ENCODE assay signal across 11 cellular contexts in the genomic region with DNA sequence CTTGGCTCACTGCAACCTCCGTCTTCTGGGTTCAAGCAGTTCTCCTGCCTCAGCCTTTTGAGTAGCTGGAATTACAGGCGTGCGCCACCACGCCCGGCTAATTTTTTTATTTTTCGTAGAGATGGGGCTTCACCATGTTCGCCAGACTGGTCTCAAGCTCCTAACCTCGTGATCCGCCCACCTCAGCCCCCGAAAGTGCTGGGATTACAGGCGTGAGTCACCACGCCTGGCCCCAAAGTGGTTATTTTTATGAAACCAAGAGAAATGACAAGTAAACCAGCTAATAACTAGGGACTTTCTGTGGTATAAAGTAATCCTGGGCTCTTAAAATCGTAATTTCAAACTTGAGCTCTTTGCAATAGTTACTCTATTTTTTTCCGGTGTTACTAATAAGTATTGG. TPM values are rescaled to one million over a fixed set of nuclear protein-coding genes. Genes with fewer than 3 reads are reported as not detected.
DNase-seq lines count a peak whose midpoint lies in the region; ATAC-seq and TF ChIP-seq lines count a peak whose summit lies in the region.
"Had no signal": no experiment of that assay in that cellular context is flagged by ENCODE, and none has a peak within 500 bp of the region (broad histone marks: within the 10 kb centered on the region; RNA-seq: fewer than 3 reads in every experiment).

No MANE protein-coding gene starts in this region.

- H4K8ac ChIP-seq in mesenchymal stem cell (ENCODE audit: low read length): no peak overlapping the region

- H3K4me3 Mint-ChIP-seq in activated T-cell treated with anti-CD3 and anti-CD28 coated beads, Interleukin-2, amount 50 U/mL, for 24 hours: peak overlapping the region; percentile 70

- no peak for TF ChIP-seq POLR2A in suprapubic skin (IDR thresholded peaks at IDR 0.05)

- H2BK5ac ChIP-seq in mesenchymal stem cell (ENCODE audit: low read depth, low read length, poor library complexity, severe bottlenecking): no peak overlapping the region

- 91% methylated on average over 12 of the region's 14 CpGs for WGBS in mesenchymal stem cell
- WGBS in suprapubic skin: 85% methylated on average over 14 of the region's 14 CpGs

- no peak overlapping the region for H3K23ac ChIP-seq in mesenchymal stem cell (ENCODE audit: low read length in 2 of 2)

- H3K4me2 ChIP-seq in mesenchymal stem cell (ENCODE audit: low read length, poor library complexity, severe bottlenecking): no peak overlapping the region
- H3K4me2 ChIP-seq: PC-9 had no signal

- no peak overlapping the region for H3K14ac ChIP-seq in mesenchymal stem cell (ENCODE audit: low read length in 2 of 2)

- peak overlapping the region; percentile 18 for H3K9ac ChIP-seq in mesenchymal stem cell (ENCODE audit: low read length)

- H3K9me3 ChIP-seq in mesenchymal stem cell (ENCODE audit: control insufficient read depth, low read length) (no peaks in the 10 kb centered on the region), suprapubic skin (no peaks in the 10 kb centered on the region)

- ATAC-seq in GM18867 (IDR thresholded peaks at IDR 0.05; ENCODE audit: unreplicated experiment): no peak

- H3K27me3 Mint-ChIP-seq in activated T-cell treated with anti-CD3 and anti-CD28 coated beads, Interleukin-2, amount 50 U/mL, for 24 hours: no peaks in the 10 kb centered on the region

- peaks cover 48% of the 10 kb centered on the region for H3K36me3 Mint-ChIP-seq in activated T-cell treated with anti-CD3 and anti-CD28 coated beads, Interleukin-2, amount 50 U/mL, for 24 hours (ENCODE audit: low read depth)

- H3K27ac ChIP-seq in mesenchymal stem cell (ENCODE audit: low read length, poor library complexity, severe bottlenecking): no peak overlapping the region
- no peak overlapping the region for H3K27ac ChIP-seq in suprapubic skin
- H3K27ac ChIP-seq: coronary artery, PC-9 had no signal

- H3K36me3 ChIP-seq in mesenchymal stem cell (ENCODE audit: control insufficient read depth in 1 of 2, insufficient read depth in 2 of 2, low read depth in 1 of 2, low read length in 2 of 2): peaks cover 31 to 34% of the 10 kb centered on the region in 2 experiments
- peaks cover 17% of the 10 kb centered on the region for H3K36me3 ChIP-seq in suprapubic skin

- H2BK15ac ChIP-seq in mesenchymal stem cell (ENCODE audit: low read depth, poor library complexity, severe bottlenecking): no peak overlapping the region

- peaks cover 58% of the 10 kb centered on the region for H3K4me1 Mint-ChIP-seq in activated T-cell treated with anti-CD3 and anti-CD28 coated beads, Interleukin-2, amount 50 U/mL, for 24 hours (ENCODE audit: low read depth)

- no peak for TF ChIP-seq EP300 in suprapubic skin (IDR thresholded peaks at IDR 0.05)

- H3K4me3 ChIP-seq in mesenchymal stem cell (ENCODE audit: insufficient read depth in 1 of 2, low read depth in 1 of 2, low read length in 2 of 2) (no peak overlapping the region), suprapubic skin (no peak overlapping the region)
- H3K4me3 ChIP-seq: coronary artery, PC-9 had no signal

- H2AK5ac ChIP-seq in mesenchymal stem cell (ENCODE audit: low read length, severe bottlenecking): no peak overlapping the region

- H3K79me1 ChIP-seq in mesenchymal stem cell (replicated peaks; ENCODE audit: low read length, poor library complexity, severe bottlenecking): peaks cover 47% of the 10 kb centered on the region

- H2BK12ac ChIP-seq in mesenchymal stem cell (ENCODE audit: low read length in 2 of 2): no peak overlapping the region

- no peak overlapping the region for H2BK120ac ChIP-seq in mesenchymal stem cell (ENCODE audit: low read depth, low read length)

- H3K4me1 ChIP-seq in mesenchymal stem cell (ENCODE audit: control insufficient read depth, insufficient read depth, low read depth, low read length): peaks cover 11% of the 10 kb centered on the region
- H3K4me1 ChIP-seq in suprapubic skin: peaks cover 16% of the 10 kb centered on the region

- H3K27me3 ChIP-seq in mesenchymal stem cell (ENCODE audit: control insufficient read depth in 1 of 2, insufficient read depth in 1 of 2, low read length in 2 of 2) (no peaks in the 10 kb centered on the region), suprapubic skin (no peaks in the 10 kb centered on the region)

- no peak overlapping the region for H4K91ac ChIP-seq in mesenchymal stem cell (ENCODE audit: low read length)

- no peak overlapping the region for H3K4ac ChIP-seq in mesenchymal stem cell (ENCODE audit: low read depth in 1 of 2, low read length in 2 of 2)

- H2AFZ ChIP-seq in mesenchymal stem cell (ENCODE audit: low read depth, low read length): no peak overlapping the region
- H2AFZ ChIP-seq: PC-9 had no signal

- H3K18ac ChIP-seq in mesenchymal stem cell (ENCODE audit: low read depth in 1 of 2, low read length in 2 of 2): no peak overlapping the region

- H3K27ac Mint-ChIP-seq in activated T-cell treated with anti-CD3 and anti-CD28 coated beads, Interleukin-2, amount 50 U/mL, for 24 hours: peak overlapping the region; percentile 93

- DNase-seq in activated CD4-positive, alpha-beta T cell treated with anti-CD3 and anti-CD28 coated beads for 4 hours: peak; percentile 15 to 23
- no peak for DNase-seq in activated CD4-positive, alpha-beta T cell treated with anti-CD3 and anti-CD28 coated beads, Interleukin-2, amount 50 U/mL, for 1 hour
- peak; percentile 75 for DNase-seq in activated T-cell treated with anti-CD3 and anti-CD28 coated beads, Interleukin-2, amount 50 U/mL, for 24 hours
- no peak for DNase-seq in mesenchymal stem cell
- DNase-seq in stimulated activated CD8-positive, alpha-beta memory T cell treated with anti-CD3 and anti-CD28 coated beads, Interleukin-7, amount 100 ng/mL, for 48 hours (ENCODE audit: extremely low read depth in 1 of 2, low read depth in 1 of 2): peak; percentile 55 to 76
- DNase-seq in OCI-M1 (lab: John Stamatoyannopoulos, UW): no peak
- DNase-seq in suprapubic skin (ENCODE audit: low spot score in 2 of 2): no peak
- DNase-seq: NCI-H1092 treated with DMSO at 0.1 percent for 48 hours, PC-9 had no signal

- TF ChIP-seq CTCF in suprapubic skin (IDR thresholded peaks at IDR 0.05): no peak

- H3K9me3 Mint-ChIP-seq in activated T-cell treated with anti-CD3 and anti-CD28 coated beads, Interleukin-2, amount 50 U/mL, for 24 hours: no peaks in the 10 kb centered on the region

RNA-seq across cellular contexts. Expression of gene ZSCAN2, which starts 4.0 kb away (rescaled TPM):
- polyA plus RNA-seq in mesenchymal stem cell (2013, experiment 1 of 2): 9.3 TPM
- 9.2 TPM for polyA plus RNA-seq in mesenchymal stem cell (2013, experiment 2 of 2)
- 1 to 10 TPM; 2.5 to 8.6 (median 5.3) TPM for total RNA-seq in suprapubic skin

RNA-seq across cellular contexts. Expression of gene WDR73, which starts 49.3 kb away (rescaled TPM):
- polyA plus RNA-seq in mesenchymal stem cell (2013, experiment 1 of 2): 13.9 TPM
- polyA plus RNA-seq in mesenchymal stem cell (2013, experiment 2 of 2): 13.7 TPM
- 10 to 100 TPM; 16.0 to 39.9 (median 27.2) TPM for total RNA-seq in suprapubic skin

RNA-seq across cellular contexts. Expression of gene NMB, which starts 53.2 kb away (rescaled TPM):
- 4.5 TPM for polyA plus RNA-seq in mesenchymal stem cell (2013, experiment 1 of 2)
- polyA plus RNA-seq in mesenchymal stem cell (2013, experiment 2 of 2): 4.7 TPM
- total RNA-seq in suprapubic skin: 1 to 10 TPM; 2.2 to 6.7 (median 3.5) TPM

Comparison
In these comparisons a context has a peak if more than half of its experiments do, and no peak if none do; other contexts are left out.
1. DNase-seq: peak in activated CD4-positive, alpha-beta T cell treated with anti-CD3 and anti-CD28 coated beads for 4 hours (2 of 2), activated T-cell treated with anti-CD3 and anti-CD28 coated beads, Interleukin-2, amount 50 U/mL, for 24 hours (single experiment) and stimulated activated CD8-positive, alpha-beta memory T cell treated with anti-CD3 and anti-CD28 coated beads, Interleukin-7, amount 100 ng/mL, for 48 hours (2 of 2); none in activated CD4-positive, alpha-beta T cell treated with anti-CD3 and anti-CD28 coated beads, Interleukin-2, amount 50 U/mL, for 1 hour (single experiment), mesenchymal stem cell (single experiment), OCI-M1 (single experiment) and suprapubic skin (0 of 2).